Comparison of ENCODE assay signal across 27 cellular contexts in the genomic region with DNA sequence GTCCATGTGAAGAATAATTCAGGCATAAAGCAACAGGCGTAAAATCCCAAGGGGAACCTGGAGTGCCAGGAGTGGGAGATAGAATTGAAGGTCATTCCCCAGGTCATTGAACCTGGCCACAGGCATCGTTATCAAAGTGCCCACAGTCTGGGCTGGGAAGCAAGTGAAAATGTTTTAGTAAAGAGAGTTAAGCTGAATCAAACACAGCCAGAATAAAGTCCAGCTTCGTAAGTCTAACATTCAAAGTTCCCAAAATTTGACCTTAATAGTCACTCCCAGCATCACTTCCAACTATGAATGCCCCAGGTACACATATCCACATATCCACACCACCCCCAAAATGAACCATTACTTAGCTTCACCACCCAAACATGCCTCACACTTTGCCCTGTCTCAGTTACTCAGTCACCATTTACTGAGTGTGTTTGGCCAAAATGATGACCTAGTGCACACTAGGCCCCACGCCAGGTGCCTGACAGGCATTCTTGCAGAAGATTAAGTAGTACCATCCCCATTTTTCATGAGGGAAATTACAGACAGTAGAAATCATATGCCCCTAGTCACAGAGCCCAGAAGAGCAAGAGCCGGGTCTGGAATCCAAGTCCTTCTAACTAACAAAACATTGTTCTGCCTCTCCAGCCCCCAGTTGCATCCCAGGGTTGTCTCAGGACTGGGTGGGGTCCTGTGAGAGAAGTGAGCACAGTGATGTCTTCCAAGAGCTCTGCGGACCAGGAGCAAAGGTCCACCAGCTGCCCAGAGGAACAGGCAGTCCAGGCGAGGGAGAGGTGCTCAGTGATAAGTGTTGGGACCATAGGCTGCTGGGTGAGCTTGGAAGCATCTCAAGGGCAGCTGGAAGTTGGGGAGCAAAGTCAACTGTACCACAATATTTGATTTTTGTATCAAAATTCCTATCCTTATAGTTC.
"Had no signal": no experiment of that assay in that cellular context is flagged by ENCODE, and none has a peak within 500 bp of the region (broad histone marks: within the 10 kb centered on the region; RNA-seq: fewer than 3 reads in every experiment).

No MANE protein-coding gene starts in this region.

- H3K36me3 ChIP-seq: ascending aorta, cardiac muscle cell, colonic mucosa, left ventricle myocardium inferior, stomach, tibial artery had no signal

- H3K27me3 Mint-ChIP-seq: brain; stimulated activated memory B cell treated with anti-CD40 and anti-IgM and Interleukin-4, amounts not matched to agents 10 μg/mL and 1 μg/mL and 100 μg/mL, for 72 hours had no signal

- H3K27ac Mint-ChIP-seq: activated naive CD8-positive, alpha-beta T cell; brain; mesothelial cell of epicardium; naive thymus-derived CD4-positive, alpha-beta T cell; stimulated activated memory B cell treated with anti-CD40 and anti-IgM and Interleukin-4, amounts not matched to agents 10 μg/mL and 1 μg/mL and 100 μg/mL, for 72 hours had no signal

- H3K4me3 ChIP-seq: ascending aorta, cardiac muscle cell, colonic mucosa, dorsolateral prefrontal cortex, left ventricle myocardium inferior, skin epidermis, stomach, tibial artery had no signal

- DNase-seq: activated CD4-positive, alpha-beta T cell treated with anti-CD3 and anti-CD28 coated beads for 4 hours; activated CD4-positive, alpha-beta T cell treated with anti-CD3 and anti-CD28 coated beads, Interleukin-2, amount 50 U/mL, for 4 hours; activated CD8-positive, alpha-beta memory T cell treated with anti-CD3 and anti-CD28 coated beads for 24 hours; activated effector memory CD4-positive, alpha-beta T cell treated with Interleukin-2 at 50 U/mL for 16 hours; activated naive CD4-positive, alpha-beta T cell treated with Interleukin-2 at 50 U/mL for 16 hours; cerebellar nuclear complex; colonic mucosa; dorsolateral prefrontal cortex; effector memory CD4-positive, alpha-beta T cell; left ventricle myocardium inferior; naive thymus-derived CD4-positive, alpha-beta T cell; stimulated activated CD4-positive, alpha-beta T cell treated with anti-CD3 and anti-CD28 coated beads, Interleukin-1b, Interleukin-23, amount 100 ng/mL, for 48 hours; stimulated activated CD4-positive, alpha-beta T cell treated with anti-CD3 and anti-CD28 coated beads, Interleukin-4, amount 100 ng/mL, for 4 hours; stimulated activated CD8-positive, alpha-beta memory T cell treated with anti-CD3 and anti-CD28 coated beads, Interleukin-4, amount 100 ng/mL, for 48 hours; stomach; tibial artery had no signal

- FAIRE-seq: frontal cortex, keratinocyte had no signal

- ATAC-seq: naive thymus-derived CD4-positive, alpha-beta T cell; sciatic nerve; stimulated activated memory B cell treated with anti-CD40 and anti-IgM and Interleukin-4, amounts not matched to agents 10 μg/mL and 1 μg/mL and 100 μg/mL, for 72 hours had no signal

- H3K27me3 ChIP-seq: ascending aorta, cardiac muscle cell, colonic mucosa, dorsolateral prefrontal cortex, stomach, tibial artery had no signal

- H3K36me3 Mint-ChIP-seq: activated naive CD8-positive, alpha-beta T cell; brain; stimulated activated memory B cell treated with anti-CD40 and anti-IgM and Interleukin-4, amounts not matched to agents 10 μg/mL and 1 μg/mL and 100 μg/mL, for 72 hours had no signal

- H3K4me1 Mint-ChIP-seq: brain; mesothelial cell of epicardium; naive thymus-derived CD4-positive, alpha-beta T cell; stimulated activated memory B cell treated with anti-CD40 and anti-IgM and Interleukin-4, amounts not matched to agents 10 μg/mL and 1 μg/mL and 100 μg/mL, for 72 hours had no signal

- H3K4me3 Mint-ChIP-seq: activated naive CD8-positive, alpha-beta T cell; brain; mesothelial cell of epicardium; naive thymus-derived CD4-positive, alpha-beta T cell; stimulated activated memory B cell treated with anti-CD40 and anti-IgM and Interleukin-4, amounts not matched to agents 10 μg/mL and 1 μg/mL and 100 μg/mL, for 72 hours had no signal

- H3K9me3 ChIP-seq: ascending aorta, colonic mucosa, stomach had no signal

- H3K4me1 ChIP-seq: ascending aorta, colonic mucosa, left ventricle myocardium inferior, stomach, tibial artery had no signal

- H3K27ac ChIP-seq: ascending aorta, cardiac muscle cell, colonic mucosa, dorsolateral prefrontal cortex, left ventricle myocardium inferior, skin epidermis, stomach, tibial artery, VCaP had no signal
